In the genomic region with DNA sequence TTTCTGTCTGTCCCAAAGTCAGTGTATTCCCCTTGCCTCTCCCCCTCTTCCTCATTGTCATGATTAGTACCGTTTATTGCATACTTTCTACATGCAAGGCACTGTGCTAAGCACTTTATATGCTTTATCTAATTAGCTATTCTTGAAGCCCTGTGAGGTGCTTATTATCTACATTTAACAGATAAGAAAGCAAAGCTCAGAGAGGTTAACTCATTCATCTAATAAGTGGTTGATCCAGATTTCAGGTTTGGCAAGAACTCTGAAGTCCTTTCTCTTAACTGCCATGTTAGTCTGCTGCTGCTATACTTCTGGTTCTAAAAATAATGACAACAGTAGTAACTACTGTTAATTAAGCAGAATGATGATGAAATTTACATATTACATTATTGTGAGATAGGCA, we compare ENCODE assay signal across 8 cellular contexts. TPM values are rescaled to one million over a fixed set of nuclear protein-coding genes. Genes with fewer than 3 reads are reported as not detected.
DNase-seq lines count a peak whose midpoint lies in the region; ATAC-seq and TF ChIP-seq lines count a peak whose summit lies in the region.

No MANE protein-coding gene starts in this region.

- no peaks in the 10 kb centered on the region for H3K27me3 ChIP-seq in hepatocyte

- peak overlapping the region; percentile 92 for H3K27ac ChIP-seq in hepatocyte

- H3K4me1 Mint-ChIP-seq in WTC11: peaks cover 62% of the 10 kb centered on the region
- peaks cover 71% of the 10 kb centered on the region for H3K4me1 Mint-ChIP-seq in stimulated activated memory B cell treated with anti-CD40 and anti-IgM and Interleukin-4, amounts not matched to agents 10 μg/mL and 1 μg/mL and 100 μg/mL, for 72 hours

- H3K4me3 Mint-ChIP-seq in WTC11: peak overlapping the region; percentile 50
- H3K4me3 Mint-ChIP-seq in stimulated activated memory B cell treated with anti-CD40 and anti-IgM and Interleukin-4, amounts not matched to agents 10 μg/mL and 1 μg/mL and 100 μg/mL, for 72 hours: no peak overlapping the region

- H3K9me3 ChIP-seq in hepatocyte (ENCODE audit: low read depth): no peaks in the 10 kb centered on the region

- no peaks in the 10 kb centered on the region for H3K9me2 ChIP-seq in hepatocyte (replicated peaks; ENCODE audit: insufficient read depth)

- DNase-seq in NCI-H146 (lab: John Stamatoyannopoulos, UW) (peak; percentile 8), NCI-H146 treated with DMSO at 0.1 percent for 48 hours (lab: John Stamatoyannopoulos, UW; ENCODE audit: unreplicated experiment) (no peak), WTC11 (ENCODE audit: low spot score) (no peak), hepatocyte (ENCODE audit: low spot score) (no peak), NCI-H2107 (lab: John Stamatoyannopoulos, UW) (no peak)

- H3K27ac Mint-ChIP-seq in WTC11: peak overlapping the region; percentile 95
- peak overlapping the region; percentile 86 for H3K27ac Mint-ChIP-seq in stimulated activated memory B cell treated with anti-CD40 and anti-IgM and Interleukin-4, amounts not matched to agents 10 μg/mL and 1 μg/mL and 100 μg/mL, for 72 hours

- POLR2A ChIA-PET in WTC11 (lab: Charles Lee): interaction anchor here (1.1 kb wide), 1 partner anchor 13 kb away, joined by 3 read pairs; no protein-coding TSS in a partner anchor

- H3K36me3 Mint-ChIP-seq in WTC11: no peaks in the 10 kb centered on the region
- H3K36me3 Mint-ChIP-seq in stimulated activated memory B cell treated with anti-CD40 and anti-IgM and Interleukin-4, amounts not matched to agents 10 μg/mL and 1 μg/mL and 100 μg/mL, for 72 hours: peaks cover 23% of the 10 kb centered on the region

- ATAC-seq in WTC11: no peak
- ATAC-seq in stimulated activated memory B cell treated with anti-CD40 and anti-IgM and Interleukin-4, amounts not matched to agents 10 μg/mL and 1 μg/mL and 100 μg/mL, for 72 hours: no peak
- ATAC-seq in GM21515 (IDR thresholded peaks at IDR 0.05; ENCODE audit: unreplicated experiment): no peak
- no peak for ATAC-seq in GM21360 (IDR thresholded peaks at IDR 0.05; ENCODE audit: unreplicated experiment)

- H3K4me1 ChIP-seq in hepatocyte (ENCODE audit: insufficient read depth): peaks cover 33% of the 10 kb centered on the region

- H3K36me3 ChIP-seq in hepatocyte (replicated peaks; ENCODE audit: insufficient read depth, low read depth): no peaks in the 10 kb centered on the region

- no peaks in the 10 kb centered on the region for H3K9me3 Mint-ChIP-seq in WTC11
- H3K9me3 Mint-ChIP-seq in stimulated activated memory B cell treated with anti-CD40 and anti-IgM and Interleukin-4, amounts not matched to agents 10 μg/mL and 1 μg/mL and 100 μg/mL, for 72 hours: no peaks in the 10 kb centered on the region

- peaks cover 97% of the 10 kb centered on the region for H3K79me2 ChIP-seq in hepatocyte

- WGBS in hepatocyte (ENCODE audit: low lambda C conversion rate, missing lambda C conversion rate): 24% methylated on average over 1 of the region's 1 CpG

- H3K4me3 ChIP-seq in hepatocyte: no peak overlapping the region

- H4K20me1 ChIP-seq in hepatocyte (ENCODE audit: insufficient read depth, poor library complexity, severe bottlenecking): no peaks in the 10 kb centered on the region

- no peaks in the 10 kb centered on the region for H3K27me3 Mint-ChIP-seq in WTC11 (ENCODE audit: low read depth)
- H3K27me3 Mint-ChIP-seq in stimulated activated memory B cell treated with anti-CD40 and anti-IgM and Interleukin-4, amounts not matched to agents 10 μg/mL and 1 μg/mL and 100 μg/mL, for 72 hours: no peaks in the 10 kb centered on the region

- CTCF ChIA-PET in WTC11 (lab: Charles Lee): interaction anchor here (1.3 kb wide), 1 partner anchor 13 kb away, joined by 4 read pairs; the partner anchor contains the start of gene IQGAP1

- H2AFZ ChIP-seq in hepatocyte: no peak overlapping the region

- TF ChIP-seq CTCF in WTC11 (IDR thresholded peaks at IDR 0.05) (no peak), hepatocyte (IDR thresholded peaks at IDR 0.05; ENCODE audit: poor library complexity) (no peak)

- H3K4me2 ChIP-seq in hepatocyte: peak overlapping the region; percentile 63

TF ChIP-seq in WTC11, 78 proteins besides CTCF, POLR2A, EP300 and RAD21 (continues in another document):
- TF ChIP-seq MYBL2 (CRISPR knock-in tag; IDR thresholded peaks at IDR 0.05): no peak
- TF ChIP-seq, protein P1, sequence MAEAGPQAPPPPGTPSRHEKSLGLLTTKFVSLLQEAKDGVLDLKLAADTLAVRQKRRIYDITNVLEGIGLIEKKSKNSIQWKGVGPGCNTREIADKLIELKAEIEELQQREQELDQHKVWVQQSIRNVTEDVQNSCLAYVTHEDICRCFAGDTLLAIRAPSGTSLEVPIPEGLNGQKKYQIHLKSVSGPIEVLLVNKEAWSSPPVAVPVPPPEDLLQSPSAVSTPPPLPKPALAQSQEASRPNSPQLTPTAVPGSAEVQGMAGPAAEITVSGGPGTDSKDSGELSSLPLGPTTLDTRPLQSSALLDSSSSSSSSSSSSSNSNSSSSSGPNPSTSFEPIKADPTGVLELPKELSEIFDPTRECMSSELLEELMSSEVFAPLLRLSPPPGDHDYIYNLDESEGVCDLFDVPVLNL (CRISPR knock-in tag; IDR thresholded peaks at IDR 0.05; ENCODE audit: borderline replicate concordance, low read depth): no peak
- no peak for TF ChIP-seq JUN (CRISPR knock-in tag; IDR thresholded peaks at IDR 0.05)
- no peak for TF ChIP-seq IRF1 (CRISPR knock-in tag; IDR thresholded peaks at IDR 0.05)
- no peak for TF ChIP-seq OVOL2 (CRISPR knock-in tag; IDR thresholded peaks at IDR 0.05; ENCODE audit: borderline replicate concordance)
- TF ChIP-seq, protein P2, sequence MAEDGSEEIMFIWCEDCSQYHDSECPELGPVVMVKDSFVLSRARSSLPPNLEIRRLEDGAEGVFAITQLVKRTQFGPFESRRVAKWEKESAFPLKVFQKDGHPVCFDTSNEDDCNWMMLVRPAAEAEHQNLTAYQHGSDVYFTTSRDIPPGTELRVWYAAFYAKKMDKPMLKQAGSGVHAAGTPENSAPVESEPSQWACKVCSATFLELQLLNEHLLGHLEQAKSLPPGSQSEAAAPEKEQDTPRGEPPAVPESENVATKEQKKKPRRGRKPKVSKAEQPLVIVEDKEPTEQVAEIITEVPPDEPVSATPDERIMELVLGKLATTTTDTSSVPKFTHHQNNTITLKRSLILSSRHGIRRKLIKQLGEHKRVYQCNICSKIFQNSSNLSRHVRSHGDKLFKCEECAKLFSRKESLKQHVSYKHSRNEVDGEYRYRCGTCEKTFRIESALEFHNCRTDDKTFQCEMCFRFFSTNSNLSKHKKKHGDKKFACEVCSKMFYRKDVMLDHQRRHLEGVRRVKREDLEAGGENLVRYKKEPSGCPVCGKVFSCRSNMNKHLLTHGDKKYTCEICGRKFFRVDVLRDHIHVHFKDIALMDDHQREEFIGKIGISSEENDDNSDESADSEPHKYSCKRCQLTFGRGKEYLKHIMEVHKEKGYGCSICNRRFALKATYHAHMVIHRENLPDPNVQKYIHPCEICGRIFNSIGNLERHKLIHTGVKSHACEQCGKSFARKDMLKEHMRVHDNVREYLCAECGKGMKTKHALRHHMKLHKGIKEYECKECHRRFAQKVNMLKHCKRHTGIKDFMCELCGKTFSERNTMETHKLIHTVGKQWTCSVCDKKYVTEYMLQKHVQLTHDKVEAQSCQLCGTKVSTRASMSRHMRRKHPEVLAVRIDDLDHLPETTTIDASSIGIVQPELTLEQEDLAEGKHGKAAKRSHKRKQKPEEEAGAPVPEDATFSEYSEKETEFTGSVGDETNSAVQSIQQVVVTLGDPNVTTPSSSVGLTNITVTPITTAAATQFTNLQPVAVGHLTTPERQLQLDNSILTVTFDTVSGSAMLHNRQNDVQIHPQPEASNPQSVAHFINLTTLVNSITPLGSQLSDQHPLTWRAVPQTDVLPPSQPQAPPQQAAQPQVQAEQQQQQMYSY (CRISPR knock-in tag; IDR thresholded peaks at IDR 0.05): no peak
- TF ChIP-seq ZNF423 (CRISPR knock-in tag; IDR thresholded peaks at IDR 0.05): no peak
- TF ChIP-seq NFYB (CRISPR knock-in tag; conservative IDR thresholded peaks at IDR 0.05; ENCODE audit: low read depth): no peak
- TF ChIP-seq SMAD4 (CRISPR knock-in tag; IDR thresholded peaks at IDR 0.05): no peak
- TF ChIP-seq TEAD4 (CRISPR knock-in tag; IDR thresholded peaks at IDR 0.05): no peak
- TF ChIP-seq, protein P3, sequence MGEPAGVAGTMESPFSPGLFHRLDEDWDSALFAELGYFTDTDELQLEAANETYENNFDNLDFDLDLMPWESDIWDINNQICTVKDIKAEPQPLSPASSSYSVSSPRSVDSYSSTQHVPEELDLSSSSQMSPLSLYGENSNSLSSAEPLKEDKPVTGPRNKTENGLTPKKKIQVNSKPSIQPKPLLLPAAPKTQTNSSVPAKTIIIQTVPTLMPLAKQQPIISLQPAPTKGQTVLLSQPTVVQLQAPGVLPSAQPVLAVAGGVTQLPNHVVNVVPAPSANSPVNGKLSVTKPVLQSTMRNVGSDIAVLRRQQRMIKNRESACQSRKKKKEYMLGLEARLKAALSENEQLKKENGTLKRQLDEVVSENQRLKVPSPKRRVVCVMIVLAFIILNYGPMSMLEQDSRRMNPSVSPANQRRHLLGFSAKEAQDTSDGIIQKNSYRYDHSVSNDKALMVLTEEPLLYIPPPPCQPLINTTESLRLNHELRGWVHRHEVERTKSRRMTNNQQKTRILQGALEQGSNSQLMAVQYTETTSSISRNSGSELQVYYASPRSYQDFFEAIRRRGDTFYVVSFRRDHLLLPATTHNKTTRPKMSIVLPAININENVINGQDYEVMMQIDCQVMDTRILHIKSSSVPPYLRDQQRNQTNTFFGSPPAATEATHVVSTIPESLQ (CRISPR knock-in tag; IDR thresholded peaks at IDR 0.05): no peak

RNA-seq across cellular contexts. Expression of gene IQGAP1, which starts 13.5 kb away (rescaled TPM):
- total RNA-seq in WTC11 (2021) (83.0 to 106 TPM (median 86.8 TPM) in 3 replicates), hepatocyte (102 and 125 TPM in 2 replicates)
- 60.4 and 65.8 TPM in 2 replicates for polyA plus RNA-seq in hepatocyte

RNA-seq across cellular contexts. Expression of gene ZNF774, which starts 49.4 kb away (rescaled TPM):
- total RNA-seq in WTC11 (2021): 2.6 to 3.6 TPM (median 2.9 TPM) in 3 replicates
- 2.1 and 4.1 TPM in 2 replicates for total RNA-seq in hepatocyte
- 2.1 and 2.3 TPM in 2 replicates for polyA plus RNA-seq in hepatocyte
